Comparison of ENCODE assay signal across 8 cellular contexts in the genomic region with DNA sequence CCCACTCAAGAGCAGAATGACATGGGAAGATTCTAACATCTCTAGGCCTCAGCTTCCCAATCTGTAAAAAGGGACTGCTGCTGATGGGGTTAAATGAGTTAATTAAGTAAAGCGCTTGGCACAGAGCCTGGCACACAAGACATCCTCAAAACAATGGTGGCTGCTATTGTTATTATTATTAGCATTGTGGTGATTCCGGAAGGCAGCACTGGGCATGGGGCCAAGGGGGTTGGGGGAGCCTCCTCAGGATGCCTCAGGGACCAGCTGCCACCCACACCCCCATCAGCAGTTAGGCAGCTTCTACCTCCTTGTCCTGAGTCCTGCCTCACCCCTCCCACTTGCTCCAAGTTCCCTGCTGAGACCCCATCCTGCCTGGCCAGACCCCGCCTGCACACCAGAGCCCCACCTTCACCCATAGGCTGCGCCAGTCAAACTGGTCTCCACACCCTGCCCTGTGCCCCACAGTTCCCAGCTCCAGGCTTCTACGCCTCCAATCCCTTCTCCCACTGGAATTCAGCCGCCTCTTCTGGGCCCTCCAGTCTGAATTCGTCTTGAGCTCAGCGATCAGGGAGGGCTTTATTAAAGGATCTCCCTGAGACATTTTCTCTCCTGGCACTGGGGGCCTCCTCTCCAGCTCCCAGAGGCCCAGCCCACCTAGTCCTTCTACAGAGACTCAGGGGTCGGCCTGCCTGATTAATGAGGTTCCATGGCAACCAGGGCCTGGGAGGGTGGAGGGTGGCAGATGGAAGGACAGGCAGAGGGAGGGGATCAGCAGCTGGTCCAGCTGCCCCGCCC. TPM values are rescaled to one million over a fixed set of nuclear protein-coding genes. Genes with fewer than 3 reads are reported as not detected.
DNase-seq lines count a peak whose midpoint lies in the region; ATAC-seq and TF ChIP-seq lines count a peak whose summit lies in the region.

No MANE protein-coding gene starts in this region.

- no peaks in the 10 kb centered on the region for H3K27me3 ChIP-seq in ectodermal cell (ENCODE audit: control insufficient read depth, insufficient read depth, low read length, poor library complexity, severe bottlenecking)

- ATAC-seq in HG02870 (IDR thresholded peaks at IDR 0.05; ENCODE audit: unreplicated experiment) = no peak

- peak overlapping the region; percentile 87 for H3K27ac ChIP-seq in ectodermal cell (ENCODE audit: insufficient read depth, low read depth, low read length, poor library complexity, severe bottlenecking)

- 28% methylated on average over 10 of the region's 10 CpGs for WGBS in ectodermal cell, 2 experiments

- no peaks in the 10 kb centered on the region for H3K9me3 ChIP-seq in ectodermal cell (ENCODE audit: control insufficient read depth, low read length)

- peaks cover 10% of the 10 kb centered on the region for H3K4me1 ChIP-seq in ectodermal cell (ENCODE audit: control insufficient read depth, insufficient read depth, low read length)

- H3K36me3 ChIP-seq in ectodermal cell (ENCODE audit: control insufficient read depth, insufficient read depth, low read length) = peaks cover 4% of the 10 kb centered on the region

- no peak for TF ChIP-seq CTCF in GM13976 (IDR thresholded peaks at IDR 0.05; ENCODE audit: borderline replicate concordance, control extremely low read depth, extremely low read depth, insufficient read depth, missing control alignments)

- H3K4me3 ChIP-seq in ectodermal cell (ENCODE audit: insufficient read depth, low read depth, low read length) = peak overlapping the region; percentile 66

- peak; percentile 97 for DNase-seq in NCI-H82 (lab: John Stamatoyannopoulos, UW)
- DNase-seq in NCI-H82 treated with DMSO at 0.1 percent for 48 hours (lab: John Stamatoyannopoulos, UW; ENCODE audit: unreplicated experiment) = no peak
- peak; percentile 50 to 70 for DNase-seq in NCI-H446 (lab: John Stamatoyannopoulos, UW)
- DNase-seq in retina = peak; percentile 79
- DNase-seq in GM13976 (ENCODE audit: low spot score) = no peak
- DNase-seq in C1 segment of cervical spinal cord (lab: John Stamatoyannopoulos, UW) = no peak

- in situ Hi-C loops in GM13976 (cut with MboI; ENCODE audit: low sequenced_read_pairs, unreplicated experiment) = no loop called here

RNA-seq across cellular contexts. Expression of gene E2F1, which starts 1.5 kb away (rescaled TPM):
- 32.8 TPM for polyA plus RNA-seq in ectodermal cell (2013, experiment 1 of 4)
- 37.6 TPM for polyA plus RNA-seq in ectodermal cell (2013, experiment 2 of 4)
- polyA plus RNA-seq in ectodermal cell (2013, experiment 3 of 4) = 26.5 TPM
- polyA plus RNA-seq in ectodermal cell (2013, experiment 4 of 4) = 27.6 TPM

RNA-seq across cellular contexts. Expression of gene NECAB3, which starts 10.5 kb away (rescaled TPM):
- polyA plus RNA-seq in ectodermal cell (2013, experiment 1 of 4) = 22.8 TPM
- polyA plus RNA-seq in ectodermal cell (2013, experiment 2 of 4) = 18.8 TPM
- 18.7 TPM for polyA plus RNA-seq in ectodermal cell (2013, experiment 3 of 4)
- 23.3 TPM for polyA plus RNA-seq in ectodermal cell (2013, experiment 4 of 4)

RNA-seq across cellular contexts. Expression of gene ACTL10, which starts 18.0 kb away (rescaled TPM):
- not detected for polyA plus RNA-seq in ectodermal cell (2013, experiment 1 of 4)
- polyA plus RNA-seq in ectodermal cell (2013, experiment 2 of 4) = 0.12 TPM
- polyA plus RNA-seq in ectodermal cell (2013, experiment 3 of 4) = not detected
- polyA plus RNA-seq in ectodermal cell (2013, experiment 4 of 4) = 0.16 TPM

RNA-seq across cellular contexts. Expression of gene C20orf144, which starts 22.6 kb away (rescaled TPM):
- 0.17 TPM for polyA plus RNA-seq in ectodermal cell (2013, experiment 1 of 4)
- polyA plus RNA-seq in ectodermal cell (2013, experiment 2 of 4) = 0.27 TPM
- polyA plus RNA-seq in ectodermal cell (2013, experiment 3 of 4) = not detected
- polyA plus RNA-seq in ectodermal cell (2013, experiment 4 of 4) = not detected

RNA-seq across cellular contexts. Expression of gene PXMP4, which starts 35.4 kb away (rescaled TPM):
- polyA plus RNA-seq in ectodermal cell (2013, experiment 1 of 4) = 4.5 TPM
- 5.2 TPM for polyA plus RNA-seq in ectodermal cell (2013, experiment 2 of 4)
- polyA plus RNA-seq in ectodermal cell (2013, experiment 3 of 4) = 4.4 TPM
- polyA plus RNA-seq in ectodermal cell (2013, experiment 4 of 4) = 2.9 TPM

Comparison
In these comparisons a context has a peak if more than half of its experiments do, and no peak if none do; other contexts are left out.
1. DNase-seq: peak in NCI-H82 (single experiment), NCI-H446 (2 of 2) and retina (single experiment); none in NCI-H82 treated with DMSO at 0.1 percent for 48 hours (single experiment), GM13976 (single experiment) and C1 segment of cervical spinal cord (0 of 14).